25 cellular contexts compared by ENCODE assay signal in the genomic region with DNA sequence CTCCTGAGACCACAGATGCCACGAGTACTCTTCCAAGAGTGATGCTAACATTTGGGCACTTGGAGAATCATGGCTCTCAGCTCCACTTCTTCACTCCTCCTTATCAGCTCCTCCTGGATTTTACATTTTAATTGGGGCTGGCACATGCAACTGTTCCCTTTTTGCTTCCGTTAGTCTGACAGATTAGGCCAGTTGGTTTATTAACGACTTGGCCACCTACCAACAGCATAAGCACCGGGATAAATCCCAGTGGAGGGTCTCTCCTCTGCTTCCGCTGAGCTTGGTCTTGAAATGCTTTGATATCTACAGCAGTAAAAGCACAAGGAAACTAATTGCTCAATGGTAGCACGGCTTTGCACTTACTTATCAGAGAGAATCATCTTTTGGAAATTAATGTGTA.
DNase-seq lines count a peak whose midpoint lies in the region; ATAC-seq and TF ChIP-seq lines count a peak whose summit lies in the region.
"Had no signal": no experiment of that assay in that cellular context is flagged by ENCODE, and none has a peak within 500 bp of the region (broad histone marks: within the 10 kb centered on the region; RNA-seq: fewer than 3 reads in every experiment).

No MANE protein-coding gene starts in this region.

- TF ChIP-seq CTCF in BE2C (IDR thresholded peaks at IDR 0.05; ENCODE audit: low read depth, low read length) (no peak), brain (conservative IDR thresholded peaks at IDR 0.05) (no peak), GM10248 (IDR thresholded peaks at IDR 0.05; ENCODE audit: control extremely low read depth, extremely low read depth, low read depth, missing control alignments) (no peak)

- peak overlapping the region in 3 of 5 experiments; percentile 34 to 77 (median 58) for H3K4me3 Mint-ChIP-seq in brain
- H3K4me3 Mint-ChIP-seq: activated CD8-positive, alpha-beta memory T cell treated with anti-CD3 and anti-CD28 coated beads, Interleukin-2, amount 10 ng/mL, durations not matched to agents 7 days and 5 days; CD8-positive, alpha-beta T cell; central memory CD8-positive, alpha-beta T cell had no signal

- H3K27me3 ChIP-seq in BE2C (no peaks in the 10 kb centered on the region), HUES48 (ENCODE audit: control insufficient read depth, insufficient read depth, low read length) (no peaks in the 10 kb centered on the region)
- H3K27me3 ChIP-seq: uterus had no signal

- no peak for ATAC-seq in GM18502 (IDR thresholded peaks at IDR 0.05; ENCODE audit: poor library complexity, unreplicated experiment)
- ATAC-seq: activated CD8-positive, alpha-beta memory T cell treated with anti-CD3 and anti-CD28 coated beads, Interleukin-2, amount 10 ng/mL, durations not matched to agents 7 days and 5 days; CD8-positive, alpha-beta T cell; heart left ventricle; right cardiac atrium had no signal

- peaks cover 14% of the 10 kb centered on the region for H3K4me1 ChIP-seq in BE2C
- peaks cover 6% of the 10 kb centered on the region; the same call in 1 of the 2 replicates for H3K4me1 ChIP-seq in HUES48 (ENCODE audit: control insufficient read depth, insufficient read depth, low read length)
- H3K4me1 ChIP-seq: esophagus squamous epithelium, foreskin keratinocyte, parathyroid adenoma, stomach, uterus had no signal

- no peaks in the 10 kb centered on the region for H3K36me3 Mint-ChIP-seq in brain
- H3K36me3 Mint-ChIP-seq: activated CD8-positive, alpha-beta memory T cell treated with anti-CD3 and anti-CD28 coated beads, Interleukin-2, amount 10 ng/mL, durations not matched to agents 7 days and 5 days; CD8-positive, alpha-beta T cell; IgD-negative memory B cell had no signal

- H3K9ac ChIP-seq in HUES48 (ENCODE audit: low read depth, low read length): no peak overlapping the region
- H3K9ac ChIP-seq: parathyroid adenoma had no signal

- H3K27ac Mint-ChIP-seq in brain: peak overlapping the region in 3 of 5 experiments; percentile 35 to 84 (median 63)
- H3K27ac Mint-ChIP-seq: activated CD8-positive, alpha-beta memory T cell treated with anti-CD3 and anti-CD28 coated beads, Interleukin-2, amount 10 ng/mL, durations not matched to agents 7 days and 5 days; CD8-positive, alpha-beta T cell; IgD-negative memory B cell had no signal

- DNase-seq in BE2C (peak; percentile 42), NCI-H446 treated with DMSO at 0.1 percent for 48 hours (lab: John Stamatoyannopoulos, UW) (peak; percentile 55), OCI-M2 (lab: John Stamatoyannopoulos, UW; ENCODE audit: unreplicated experiment) (no peak), GM10248 (ENCODE audit: extremely low spot score) (no peak), NCI-H187 treated with DMSO at 0.1 percent for 48 hours (lab: John Stamatoyannopoulos, UW) (no peak)
- DNase-seq: activated CD4-positive, alpha-beta T cell treated with anti-CD3 and anti-CD28 coated beads, Interleukin-2, amount 50 U/mL, for 4 hours; activated CD8-positive, alpha-beta memory T cell treated with anti-CD3 and anti-CD28 coated beads, Interleukin-2, amount 10 ng/mL, durations not matched to agents 7 days and 5 days; activated T-cell treated with anti-CD3 and anti-CD28 coated beads, Interleukin-2, amount 50 U/mL, for 48 hours; CD8-positive, alpha-beta T cell; esophagus squamous epithelium; HCEC 1CT; heart left ventricle; kidney; NCI-H1930; NCI-H774; right cardiac atrium; stomach; uterus had no signal

- peaks cover 48% of the 10 kb centered on the region for H3K4me1 Mint-ChIP-seq in brain
- H3K4me1 Mint-ChIP-seq: activated CD8-positive, alpha-beta memory T cell treated with anti-CD3 and anti-CD28 coated beads, Interleukin-2, amount 10 ng/mL, durations not matched to agents 7 days and 5 days; central memory CD8-positive, alpha-beta T cell had no signal

- H3K27ac ChIP-seq in HUES48 (ENCODE audit: low read depth, low read length): peak overlapping the region; percentile 62
- H3K27ac ChIP-seq: esophagus squamous epithelium, foreskin keratinocyte, heart left ventricle, parathyroid adenoma, stomach, uterus had no signal

- H3K36me3 ChIP-seq in BE2C (no peaks in the 10 kb centered on the region), HUES48 (ENCODE audit: control insufficient read depth, insufficient read depth, low read length) (no peaks in the 10 kb centered on the region)
- H3K36me3 ChIP-seq: esophagus squamous epithelium, heart left ventricle, stomach, uterus had no signal

- H3K9me3 Mint-ChIP-seq in brain: peaks cover 0 to 2% (median 0%) of the 10 kb centered on the region in 5 experiments
- H3K9me3 Mint-ChIP-seq: CD8-positive, alpha-beta T cell; central memory CD8-positive, alpha-beta T cell had no signal

- H3K9me3 ChIP-seq in BE2C: no peaks in the 10 kb centered on the region
- H3K9me3 ChIP-seq in HUES48 (ENCODE audit: control insufficient read depth, insufficient read depth, low read length): no peaks in the 10 kb centered on the region
- H3K9me3 ChIP-seq: esophagus squamous epithelium, heart left ventricle, stomach, uterus had no signal

- peaks cover 6% of the 10 kb centered on the region for H3K27me3 Mint-ChIP-seq in brain
- H3K27me3 Mint-ChIP-seq: activated CD8-positive, alpha-beta memory T cell treated with anti-CD3 and anti-CD28 coated beads, Interleukin-2, amount 10 ng/mL, durations not matched to agents 7 days and 5 days had no signal

- CTCF ChIA-PET in GM10248 (lab: Yijun Ruan, JAX): interaction anchor here (1.4 kb wide), 1 partner anchor 12 kb away, joined by 3 read pairs; no protein-coding TSS in a partner anchor

- H3K4me3 ChIP-seq in BE2C (ENCODE audit: low read depth, low read length): peak overlapping the region; percentile 9
- no peak overlapping the region for H3K4me3 ChIP-seq in HUES48 (ENCODE audit: low read depth, low read length)
- H3K4me3 ChIP-seq: esophagus squamous epithelium, heart left ventricle, stomach, uterus had no signal

- POLR2A ChIA-PET in GM10248 (lab: Yijun Ruan, JAX): no interaction called here

Comparison
In these comparisons a context has a peak if more than half of its experiments do, and no peak if none do; other contexts are left out.
1. DNase-seq: peak in BE2C (single experiment) and NCI-H446 treated with DMSO at 0.1 percent for 48 hours (single experiment); none in OCI-M2 (single experiment), GM10248 (single experiment) and NCI-H187 treated with DMSO at 0.1 percent for 48 hours (single experiment).